In genomic region chr16:82044585-82044911, GRCh38 we compare ENCODE assay signal across 20 cellular contexts. TPM values are rescaled to one million over a fixed set of nuclear protein-coding genes. Genes with fewer than 3 reads are reported as not detected.
DNase-seq lines count a peak whose midpoint lies in the region; ATAC-seq and TF ChIP-seq lines count a peak whose summit lies in the region.
"Had no signal": no experiment of that assay in that cellular context is flagged by ENCODE, and none has a peak within 500 bp of the region (broad histone marks: within the 10 kb centered on the region; RNA-seq: fewer than 3 reads in every experiment).

No MANE protein-coding gene starts in this region.

- H3K4me2 ChIP-seq in IMR-90 (ENCODE audit: low read depth, low read length) = no peak overlapping the region
- H3K4me2 ChIP-seq: BLaER1 treated with 17β-estradiol and CSF1 and Interleukin-3, amounts not matched to agents 10 nM and 100 nM had no signal

- H2BK15ac ChIP-seq in IMR-90 (ENCODE audit: low read depth, low read length) = peak overlapping the region; percentile 73; the same call in 2 of the 3 replicates

- peak overlapping the region; percentile 89 for H4K5ac ChIP-seq in IMR-90 (ENCODE audit: low read depth, low read length)

- peak overlapping the region; percentile 45 for H2AK9ac ChIP-seq in IMR-90 (replicated peaks; ENCODE audit: low read depth, low read length, poor library complexity)

- no TSS peak for BruUV-seq in IMR-90 (replicated peaks; lab: Mats Ljungman, UMichigan)

- no peak for DNase-seq in AG04450 (ENCODE audit: low read depth, low spot score)
- no peak for DNase-seq in IMR-90
- no peak for DNase-seq in epithelial cell of prostate (ENCODE audit: low read depth, low spot score)
- no peak for DNase-seq in mesothelial cell of epicardium (ENCODE audit: low spot score in 2 of 2, unreplicated experiment in 2 of 2)
- no peak for DNase-seq in activated CD4-positive, alpha-beta memory T cell treated with anti-CD3 and anti-CD28 coated beads for 36 hours
- no peak for DNase-seq in activated T-cell treated with anti-CD3 and anti-CD28 coated beads, Interleukin-2, amount 50 U/mL, for 72 hours
- no peak for DNase-seq in HEK293T (ENCODE audit: extremely low spot score)
- no peak for DNase-seq in tibial nerve (ENCODE audit: low spot score in 2 of 2)
- DNase-seq: activated B cell treated with CpG ODN at 0.5 μM for 24 hours; dermis blood vessel endothelial cell; NCI-H524 treated with DMSO at 0.1 percent for 48 hours; nucleus accumbens; RPMI8226; stimulated activated CD4-positive, alpha-beta T cell treated with anti-CD3 and anti-CD28 coated beads, Interleukin-2, amount 100 ng/mL, for 24 hours had no signal

- no peak overlapping the region for H2AFZ ChIP-seq in IMR-90 (replicated peaks; ENCODE audit: low read length, poor library complexity)

- H3K9ac ChIP-seq in IMR-90 (ENCODE audit: low read depth, low read length) = no peak overlapping the region
- H3K9ac ChIP-seq: BLaER1 treated with 17β-estradiol and CSF1 and Interleukin-3, amounts not matched to agents 10 nM and 100 nM had no signal

- H3K4me1 Mint-ChIP-seq in mesothelial cell of epicardium = peaks cover 25% of the 10 kb centered on the region
- H3K4me1 Mint-ChIP-seq in activated CD4-positive, alpha-beta memory T cell treated with anti-CD3 and anti-CD28 coated beads for 36 hours (ENCODE audit: low read depth) = no peaks in the 10 kb centered on the region
- H3K4me1 Mint-ChIP-seq in activated T-cell treated with anti-CD3 and anti-CD28 coated beads, Interleukin-2, amount 50 U/mL, for 72 hours (ENCODE audit: low read depth) = no peaks in the 10 kb centered on the region
- H3K4me1 Mint-ChIP-seq: activated B cell treated with CpG ODN at 0.5 μM for 24 hours; activated naive CD4-positive, alpha-beta T cell treated with anti-CD3 and anti-CD28 coated beads, Interleukin-2, amount 50 U/mL, for 24 hours had no signal

- H3K9me1 ChIP-seq in IMR-90 (ENCODE audit: insufficient read depth, low read length) = no peaks in the 10 kb centered on the region; the same call in 1 of the 2 replicates

- no peaks in the 10 kb centered on the region for H4K20me1 ChIP-seq in IMR-90 (ENCODE audit: insufficient read depth, low read length)
- H4K20me1 ChIP-seq: BLaER1 treated with 17β-estradiol and CSF1 and Interleukin-3, amounts not matched to agents 10 nM and 100 nM had no signal

- intact Hi-C loops in IMR-90 (cut with micrococcal nuclease) = loop anchor here (2.0 kb wide), 1 partner anchor 18 kb away; no protein-coding TSS in a partner anchor
- intact Hi-C loops in activated CD4-positive, alpha-beta memory T cell treated with anti-CD3 and anti-CD28 coated beads for 36 hours (cut with micrococcal nuclease) = no loop called here

- no peak overlapping the region for H3K4me3 Mint-ChIP-seq in mesothelial cell of epicardium
- no peak overlapping the region for H3K4me3 Mint-ChIP-seq in activated CD4-positive, alpha-beta memory T cell treated with anti-CD3 and anti-CD28 coated beads for 36 hours
- H3K4me3 Mint-ChIP-seq in activated T-cell treated with anti-CD3 and anti-CD28 coated beads, Interleukin-2, amount 50 U/mL, for 72 hours = no peak overlapping the region
- H3K4me3 Mint-ChIP-seq: activated B cell treated with CpG ODN at 0.5 μM for 24 hours; activated naive CD4-positive, alpha-beta T cell treated with anti-CD3 and anti-CD28 coated beads, Interleukin-2, amount 50 U/mL, for 24 hours had no signal

- H3K4me1 ChIP-seq in IMR-90 (ENCODE audit: control insufficient read depth, insufficient read depth, low read length) (peaks cover 13% of the 10 kb centered on the region), tibial nerve (no peaks in the 10 kb centered on the region)
- H3K4me1 ChIP-seq: BLaER1 treated with 17β-estradiol and CSF1 and Interleukin-3, amounts not matched to agents 10 nM and 100 nM had no signal

- CTCF ChIA-PET in AG04450 (lab: Charles Lee) = interaction anchor here (1.4 kb wide), 1 partner anchor 185 kb away, joined by 3 read pairs; no protein-coding TSS in a partner anchor
- CTCF ChIA-PET in IMR-90 (lab: Yijun Ruan, JAX) = no interaction called here
- CTCF ChIA-PET in activated CD4-positive, alpha-beta memory T cell treated with anti-CD3 and anti-CD28 coated beads for 36 hours (lab: Charles Lee) = interaction anchor here (2.0 kb wide), 1 partner anchor 16 kb away, joined by 6 read pairs; no protein-coding TSS in a partner anchor
- CTCF ChIA-PET in HEK293T (lab: Yijun Ruan, JAX) = interaction anchor here (1.0 kb wide), 1 partner anchor 17 kb away, joined by 3 read pairs; no protein-coding TSS in a partner anchor

- H2AK5ac ChIP-seq in IMR-90 (ENCODE audit: low read depth, low read length) = peak overlapping the region; percentile 82

- H3K27me3 Mint-ChIP-seq in mesothelial cell of epicardium (ENCODE audit: low read depth) = peaks cover 12% of the 10 kb centered on the region
- peaks cover 14% of the 10 kb centered on the region for H3K27me3 Mint-ChIP-seq in activated CD4-positive, alpha-beta memory T cell treated with anti-CD3 and anti-CD28 coated beads for 36 hours
- peaks cover 17% of the 10 kb centered on the region for H3K27me3 Mint-ChIP-seq in activated T-cell treated with anti-CD3 and anti-CD28 coated beads, Interleukin-2, amount 50 U/mL, for 72 hours (ENCODE audit: low read depth)

- H3K27ac ChIP-seq in AG04450 (ENCODE audit: low read depth, low read length) (peak overlapping the region; percentile 69), IMR-90 (ENCODE audit: insufficient read depth, low read length) (peak overlapping the region; percentile 98), epithelial cell of prostate (peak overlapping the region; percentile 33), tibial nerve (no peak overlapping the region)
- H3K27ac ChIP-seq: BLaER1 treated with 17β-estradiol and CSF1 and Interleukin-3, amounts not matched to agents 10 nM and 100 nM had no signal

- H3K4me3 ChIP-seq in AG04450 (ENCODE audit: low read depth, low read length) (no peak overlapping the region), IMR-90 (ENCODE audit: insufficient read depth, low read depth, low read length) (no peak overlapping the region), tibial nerve (no peak overlapping the region)
- H3K4me3 ChIP-seq: BLaER1 treated with 17β-estradiol and CSF1 and Interleukin-3, amounts not matched to agents 10 nM and 100 nM; skin epidermis had no signal

- H3K36me3 Mint-ChIP-seq in mesothelial cell of epicardium = no peaks in the 10 kb centered on the region
- H3K36me3 Mint-ChIP-seq in activated CD4-positive, alpha-beta memory T cell treated with anti-CD3 and anti-CD28 coated beads for 36 hours = no peaks in the 10 kb centered on the region
- no peaks in the 10 kb centered on the region for H3K36me3 Mint-ChIP-seq in activated T-cell treated with anti-CD3 and anti-CD28 coated beads, Interleukin-2, amount 50 U/mL, for 72 hours (ENCODE audit: insufficient read depth in 2 of 2)
- H3K36me3 Mint-ChIP-seq: activated naive CD4-positive, alpha-beta T cell treated with anti-CD3 and anti-CD28 coated beads, Interleukin-2, amount 50 U/mL, for 24 hours had no signal

- H3K9me3 ChIP-seq in AG04450 (ENCODE audit: control insufficient read depth, insufficient read depth, low read length) = peaks cover 2% of the 10 kb centered on the region; the same call in 1 of the 2 replicates
- H3K9me3 ChIP-seq in IMR-90 (ENCODE audit: control insufficient read depth, insufficient read depth, low read length) = no peaks in the 10 kb centered on the region
- no peaks in the 10 kb centered on the region for H3K9me3 ChIP-seq in tibial nerve
- H3K9me3 ChIP-seq: BLaER1 treated with 17β-estradiol and CSF1 and Interleukin-3, amounts not matched to agents 10 nM and 100 nM had no signal

- H4K8ac ChIP-seq in IMR-90 (ENCODE audit: low read depth in 2 of 2, low read length in 2 of 2) = peak overlapping the region; percentile 43 to 80

- H3K9me3 Mint-ChIP-seq in mesothelial cell of epicardium = no peaks in the 10 kb centered on the region
- no peaks in the 10 kb centered on the region for H3K9me3 Mint-ChIP-seq in activated CD4-positive, alpha-beta memory T cell treated with anti-CD3 and anti-CD28 coated beads for 36 hours
- no peaks in the 10 kb centered on the region for H3K9me3 Mint-ChIP-seq in activated T-cell treated with anti-CD3 and anti-CD28 coated beads, Interleukin-2, amount 50 U/mL, for 72 hours
- H3K9me3 Mint-ChIP-seq: activated B cell treated with CpG ODN at 0.5 μM for 24 hours; activated naive CD4-positive, alpha-beta T cell treated with anti-CD3 and anti-CD28 coated beads, Interleukin-2, amount 50 U/mL, for 24 hours had no signal

- peak overlapping the region; percentile 92 for H3K27ac Mint-ChIP-seq in mesothelial cell of epicardium
- H3K27ac Mint-ChIP-seq in activated CD4-positive, alpha-beta memory T cell treated with anti-CD3 and anti-CD28 coated beads for 36 hours = no peak overlapping the region
- no peak overlapping the region for H3K27ac Mint-ChIP-seq in activated T-cell treated with anti-CD3 and anti-CD28 coated beads, Interleukin-2, amount 50 U/mL, for 72 hours
- H3K27ac Mint-ChIP-seq: activated B cell treated with CpG ODN at 0.5 μM for 24 hours; activated naive CD4-positive, alpha-beta T cell treated with anti-CD3 and anti-CD28 coated beads, Interleukin-2, amount 50 U/mL, for 24 hours had no signal

- in situ Hi-C loops in IMR-90 (cut with MboI; ENCODE audit: low sequenced_read_pairs) = no loop called here

- H3K27me3 ChIP-seq in AG04450 (ENCODE audit: control insufficient read depth, insufficient read depth, low read length) (no peaks in the 10 kb centered on the region), IMR-90 (ENCODE audit: control insufficient read depth, insufficient read depth, low read length) (no peaks in the 10 kb centered on the region; the same call in 1 of the 2 replicates), tibial nerve (no peaks in the 10 kb centered on the region)
- H3K27me3 ChIP-seq: BLaER1 treated with 17β-estradiol and CSF1 and Interleukin-3, amounts not matched to agents 10 nM and 100 nM had no signal

- peak overlapping the region; percentile 80; the same call in 1 of the 2 replicates for H2BK20ac ChIP-seq in IMR-90 (ENCODE audit: low read depth, low read length)

- TF ChIP-seq CTCF in AG04450 (IDR thresholded peaks at IDR 0.05; ENCODE audit: low read depth, low read length) = no peak
- TF ChIP-seq CTCF in IMR-90 (conservative IDR thresholded peaks at IDR 0.05; ENCODE audit: low read depth, low read length) = no peak
- TF ChIP-seq CTCF in mesothelial cell of epicardium (IDR thresholded peaks at IDR 0.05; ENCODE audit: unreplicated experiment) = no peak
- TF ChIP-seq CTCF in tibial nerve (IDR thresholded peaks at IDR 0.05) = no peak

- no peak overlapping the region for H3K23ac ChIP-seq in IMR-90 (ENCODE audit: low read depth, low read length)

- H3K56ac ChIP-seq in IMR-90 (ENCODE audit: extremely low read depth, insufficient read depth, low read length) = no peak overlapping the region

- H3K18ac ChIP-seq in IMR-90 (ENCODE audit: low read depth, low read length) = peak overlapping the region; percentile 86

- ATAC-seq in IMR-90 (ENCODE audit: low read depth) = peak; percentile 10; the same call in 1 of the 2 replicates
- no peak for ATAC-seq in activated T-cell treated with anti-CD3 and anti-CD28 coated beads, Interleukin-2, amount 50 U/mL, for 72 hours (replicated peaks in 1 of 2)

- no CpG with 5 or more reads among the region's 3 CpGs for WGBS in IMR-90 (ENCODE audit: extremely low coverage in 2 of 2, insufficient read length in 1 of 2), 2 experiments
- 69 to 76% methylated on average over 3 of the region's 3 CpGs for WGBS in tibial nerve, 2 donors

- peak overlapping the region; percentile 93 for H4K91ac ChIP-seq in IMR-90 (ENCODE audit: insufficient read depth, low read depth, low read length)

- TF ChIP-seq POLR2A in IMR-90 (IDR thresholded peaks at IDR 0.05; ENCODE audit: low read depth, low read length) (no peak), tibial nerve (IDR thresholded peaks at IDR 0.05) (no peak)

- peak overlapping the region; percentile 95 for H2BK5ac ChIP-seq in IMR-90 (ENCODE audit: low read depth, low read length, poor library complexity, severe bottlenecking)

- H3K36me3 ChIP-seq in IMR-90 (ENCODE audit: control insufficient read depth, insufficient read depth, low read length) = no peaks in the 10 kb centered on the region
- H3K36me3 ChIP-seq in tibial nerve = no peaks in the 10 kb centered on the region
- H3K36me3 ChIP-seq: BLaER1 treated with 17β-estradiol and CSF1 and Interleukin-3, amounts not matched to agents 10 nM and 100 nM had no signal

- H2BK120ac ChIP-seq in IMR-90 (ENCODE audit: low read depth, low read length) = peak overlapping the region; percentile 80

- TF ChIP-seq RAD21 in IMR-90 (IDR thresholded peaks at IDR 0.05; ENCODE audit: low read length) = no peak

- no peak for TF ChIP-seq EP300 in tibial nerve (IDR thresholded peaks at IDR 0.05)

- dilution Hi-C loops in IMR-90 (cut with HindIII; ENCODE audit: low sequenced_read_pairs, unreplicated experiment) = no loop called here

- POLR2A ChIA-PET in AG04450 (lab: Yijun Ruan, JAX) (interaction anchor here (1.3 kb wide), 1 partner anchor 18 kb away, joined by 3 read pairs; no protein-coding TSS in a partner anchor), IMR-90 (lab: Charles Lee; ENCODE audit: unreplicated experiment) (no interaction called here), HEK293T (lab: Yijun Ruan, JAX) (no interaction called here)
- POLR2A ChIA-PET in activated CD4-positive, alpha-beta memory T cell treated with anti-CD3 and anti-CD28 coated beads for 36 hours (lab: Charles Lee) = no interaction called here

- peak overlapping the region; percentile 70 for H3K4ac ChIP-seq in IMR-90 (ENCODE audit: low read depth, low read length)

- no peaks in the 10 kb centered on the region for H3K79me1 ChIP-seq in IMR-90 (ENCODE audit: low read depth in 1 of 2, low read length in 2 of 2)

- H3K14ac ChIP-seq in IMR-90 (replicated peaks; ENCODE audit: low read depth, low read length) = peak overlapping the region; percentile 59; the same call in 1 of the 2 replicates

RNA-seq across cellular contexts. Expression of gene HSD17B2, which starts 9.5 kb away (rescaled TPM):
- polyA plus RNA-seq in AG04450 (2011; rRNA removed) (14.0 and 14.1 TPM in 2 replicates), IMR-90 (2012; rRNA removed) (0.12 TPM in 1 of 2 replicates, not detected in the other)
- 11.7 and 12.6 TPM in 2 replicates for polyA minus RNA-seq in AG04450 (2011; rRNA and poly(A)+ RNA removed)
- total RNA-seq in IMR-90 (2012; rRNA removed) (0.18 and 0.28 TPM in 2 replicates), mesothelial cell of epicardium (2.7 to 3.1 TPM (median 2.7 TPM) in 3 replicates), tibial nerve (not detected)
- polyA plus RNA-seq in IMR-90 (2012; cell fraction: cytosol; rRNA removed) = 0.08 and 0.13 TPM in 2 replicates
- polyA plus RNA-seq in IMR-90 (2012; cell fraction: nucleus; rRNA removed; ENCODE audit: low replicate concordance) = 0.09 and 0.11 TPM in 2 replicates
- total RNA-seq in activated CD4-positive, alpha-beta memory T cell treated with anti-CD3 and anti-CD28 coated beads for 36 hours = not detected
- not detected for total RNA-seq in activated T-cell treated with anti-CD3 and anti-CD28 coated beads, Interleukin-2, amount 50 U/mL, for 72 hours
- total RNA-seq: activated B cell treated with CpG ODN at 0.5 μM for 24 hours, cardiac septum, kidney epithelial cell, subcutaneous adipose tissue had no signal

RNA-seq across cellular contexts. Expression of gene SDR42E1, which starts 33.3 kb away (rescaled TPM):
- polyA plus RNA-seq in AG04450 (2011; rRNA removed) (0.99 and 1.4 TPM in 2 replicates), IMR-90 (2012; rRNA removed) (0.32 and 0.44 TPM in 2 replicates)
- polyA minus RNA-seq in AG04450 (2011; rRNA and poly(A)+ RNA removed) = 0.87 and 1.0 TPM in 2 replicates
- total RNA-seq in IMR-90 (2012; rRNA removed) (0.28 and 0.72 TPM in 2 replicates), mesothelial cell of epicardium (0.13 to 0.35 TPM (median 0.23 TPM) in 3 replicates), tibial nerve (under 1 TPM; under 0.01 to 0.59 (median 0.26) TPM)
- 0.02 and 0.13 TPM in 2 replicates for polyA plus RNA-seq in IMR-90 (2012; cell fraction: cytosol; rRNA removed)
- 0.11 and 0.24 TPM in 2 replicates for polyA plus RNA-seq in IMR-90 (2012; cell fraction: nucleus; rRNA removed; ENCODE audit: low replicate concordance)
- total RNA-seq in activated CD4-positive, alpha-beta memory T cell treated with anti-CD3 and anti-CD28 coated beads for 36 hours = 1 to 10 TPM; 4.1 to 4.9 TPM
- total RNA-seq in activated T-cell treated with anti-CD3 and anti-CD28 coated beads, Interleukin-2, amount 50 U/mL, for 72 hours = 10 to 100 TPM in 1 of 2 donors, 1 to 10 TPM in 1; 8.7 to 13.0 TPM

Comparison
In these comparisons a context has a peak if more than half of its experiments do, and no peak if none do; other contexts are left out.
1. H3K27ac ChIP-seq: peak in AG04450 (single experiment), IMR-90 (single experiment) and epithelial cell of prostate (single experiment); none in tibial nerve (0 of 4).